Comparison of ENCODE assay signal across 17 cellular contexts in genomic region chr17:63764701-63765100, GRCh38. TPM values are rescaled to one million over a fixed set of nuclear protein-coding genes. Genes with fewer than 3 reads are reported as not detected.
DNase-seq lines count a peak whose midpoint lies in the region; ATAC-seq and TF ChIP-seq lines count a peak whose summit lies in the region.
"Had no signal": no experiment of that assay in that cellular context is flagged by ENCODE, and none has a peak within 500 bp of the region (broad histone marks: within the 10 kb centered on the region; RNA-seq: fewer than 3 reads in every experiment).

No MANE protein-coding gene starts in this region.

- peak overlapping the region; percentile 2 for H3K27ac Mint-ChIP-seq in activated CD8-positive, alpha-beta T cell treated with anti-CD3 and anti-CD28 coated beads for 36 hours
- H3K27ac Mint-ChIP-seq in activated CD8-positive, alpha-beta T cell treated with anti-CD3 and anti-CD28 coated beads, Interleukin-2, amount 10 ng/mL, durations not matched to agents 7 days and 5 days = no peak overlapping the region
- H3K27ac Mint-ChIP-seq: B cell; CD8-positive, alpha-beta T cell had no signal

- POLR2A ChIA-PET in activated CD8-positive, alpha-beta T cell treated with anti-CD3 and anti-CD28 coated beads for 36 hours (lab: Charles Lee) = no interaction called here
- POLR2A ChIA-PET in activated CD8-positive, alpha-beta T cell treated with anti-CD3 and anti-CD28 coated beads, Interleukin-2, amount 10 ng/mL, durations not matched to agents 7 days and 5 days (lab: Charles Lee) = interaction anchor here (4.1 kb wide), 1 partner anchor 9 kb away, joined by 18 read pairs; the partner anchor contains the start of genes CCDC47 and DDX42

- ATAC-seq in activated CD8-positive, alpha-beta T cell treated with anti-CD3 and anti-CD28 coated beads for 36 hours = no peak
- ATAC-seq in activated CD8-positive, alpha-beta T cell treated with anti-CD3 and anti-CD28 coated beads, Interleukin-2, amount 10 ng/mL, durations not matched to agents 7 days and 5 days = no peak
- ATAC-seq: A549 had no signal

- intact Hi-C loops in activated CD8-positive, alpha-beta T cell treated with anti-CD3 and anti-CD28 coated beads for 36 hours (cut with micrococcal nuclease) = no loop called here

- H3K4me1 Mint-ChIP-seq in activated CD8-positive, alpha-beta T cell treated with anti-CD3 and anti-CD28 coated beads for 36 hours (ENCODE audit: low read depth) = peaks cover 35% of the 10 kb centered on the region
- peaks cover 35% of the 10 kb centered on the region for H3K4me1 Mint-ChIP-seq in activated CD8-positive, alpha-beta T cell treated with anti-CD3 and anti-CD28 coated beads, Interleukin-2, amount 10 ng/mL, durations not matched to agents 7 days and 5 days (ENCODE audit: low read depth)

- H3K4me3 Mint-ChIP-seq in activated CD8-positive, alpha-beta T cell treated with anti-CD3 and anti-CD28 coated beads for 36 hours = no peak overlapping the region
- H3K4me3 Mint-ChIP-seq in activated CD8-positive, alpha-beta T cell treated with anti-CD3 and anti-CD28 coated beads, Interleukin-2, amount 10 ng/mL, durations not matched to agents 7 days and 5 days = no peak overlapping the region
- H3K4me3 Mint-ChIP-seq: B cell; CD4-positive, CD25-positive, alpha-beta regulatory T cell; CD8-positive, alpha-beta T cell had no signal

- no peaks in the 10 kb centered on the region for H3K9me3 Mint-ChIP-seq in activated CD8-positive, alpha-beta T cell treated with anti-CD3 and anti-CD28 coated beads for 36 hours
- H3K9me3 Mint-ChIP-seq in activated CD8-positive, alpha-beta T cell treated with anti-CD3 and anti-CD28 coated beads, Interleukin-2, amount 10 ng/mL, durations not matched to agents 7 days and 5 days (ENCODE audit: insufficient read depth) = no peaks in the 10 kb centered on the region
- H3K9me3 Mint-ChIP-seq: CD4-positive, CD25-positive, alpha-beta regulatory T cell; CD8-positive, alpha-beta T cell had no signal

- DNase-seq in activated CD8-positive, alpha-beta T cell treated with anti-CD3 and anti-CD28 coated beads for 36 hours = no peak
- no peak for DNase-seq in activated CD8-positive, alpha-beta T cell treated with anti-CD3 and anti-CD28 coated beads, Interleukin-2, amount 10 ng/mL, durations not matched to agents 7 days and 5 days
- DNase-seq in NCI-H1694 treated with DMSO at 0.1 percent for 48 hours (lab: John Stamatoyannopoulos, UW) (peak; percentile 29), fibroblast of gingiva (ENCODE audit: low read depth) (peak; percentile 17), middle frontal gyrus (ENCODE audit: extremely low spot score, low spot score) (no peak)
- DNase-seq in activated T-cell treated with anti-CD3 and anti-CD28 coated beads, Interleukin-2, amount 50 U/mL, for 1 hour = no peak
- DNase-seq: 8988T; ACHN; Caco-2; CD4-positive, CD25-positive, alpha-beta regulatory T cell; CD8-positive, alpha-beta T cell; DMS153; DND-41; H7; HCEC 1CT had no signal

- no peak for TF ChIP-seq CTCF in activated CD8-positive, alpha-beta T cell treated with anti-CD3 and anti-CD28 coated beads for 36 hours (IDR thresholded peaks at IDR 0.05)

- H3K27me3 Mint-ChIP-seq in activated CD8-positive, alpha-beta T cell treated with anti-CD3 and anti-CD28 coated beads for 36 hours = no peaks in the 10 kb centered on the region
- H3K27me3 Mint-ChIP-seq in activated CD8-positive, alpha-beta T cell treated with anti-CD3 and anti-CD28 coated beads, Interleukin-2, amount 10 ng/mL, durations not matched to agents 7 days and 5 days (ENCODE audit: low read depth) = no peaks in the 10 kb centered on the region
- H3K27me3 Mint-ChIP-seq: B cell; CD4-positive, CD25-positive, alpha-beta regulatory T cell had no signal

- peaks cover 47% of the 10 kb centered on the region for H3K36me3 Mint-ChIP-seq in activated CD8-positive, alpha-beta T cell treated with anti-CD3 and anti-CD28 coated beads for 36 hours (ENCODE audit: low read depth)
- H3K36me3 Mint-ChIP-seq in activated CD8-positive, alpha-beta T cell treated with anti-CD3 and anti-CD28 coated beads, Interleukin-2, amount 10 ng/mL, durations not matched to agents 7 days and 5 days (ENCODE audit: low read depth) = peaks cover 57% of the 10 kb centered on the region

- CTCF ChIA-PET in activated CD8-positive, alpha-beta T cell treated with anti-CD3 and anti-CD28 coated beads for 36 hours (lab: Charles Lee) = interaction anchor here (1.1 to 1.5 kb wide), 4 partner anchors 14 to 101 kb away, joined by 3 to 4 read pairs (median 4); no protein-coding TSS in a partner anchor
- CTCF ChIA-PET in activated CD8-positive, alpha-beta T cell treated with anti-CD3 and anti-CD28 coated beads, Interleukin-2, amount 10 ng/mL, durations not matched to agents 7 days and 5 days (lab: Charles Lee) = interaction anchor here (0.8 to 1.9 kb wide), 4 partner anchors 9 to 70 kb away, joined by 3 to 11 read pairs (median 3); partner anchors contain the start of genes CCDC47 and DDX42

RNA-seq across cellular contexts. Expression of gene CCDC47, which starts 8.7 kb away (rescaled TPM):
- 10 to 100 TPM; 63.0 to 64.4 TPM for total RNA-seq in activated CD8-positive, alpha-beta T cell treated with anti-CD3 and anti-CD28 coated beads for 36 hours
- total RNA-seq in activated CD8-positive, alpha-beta T cell treated with anti-CD3 and anti-CD28 coated beads, Interleukin-2, amount 10 ng/mL, durations not matched to agents 7 days and 5 days = 10 to 100 TPM; 59.4 to 61.1 TPM

RNA-seq across cellular contexts. Expression of gene DDX42, which starts 9.3 kb away (rescaled TPM):
- 10 to 100 TPM; 91.9 to 96.0 TPM for total RNA-seq in activated CD8-positive, alpha-beta T cell treated with anti-CD3 and anti-CD28 coated beads for 36 hours
- 100 to 1,000 TPM; 106 to 116 TPM for total RNA-seq in activated CD8-positive, alpha-beta T cell treated with anti-CD3 and anti-CD28 coated beads, Interleukin-2, amount 10 ng/mL, durations not matched to agents 7 days and 5 days

RNA-seq across cellular contexts. Expression of gene STRADA, which starts 23.1 kb away (rescaled TPM):
- 10 to 100 TPM; 44.8 to 48.8 TPM for total RNA-seq in activated CD8-positive, alpha-beta T cell treated with anti-CD3 and anti-CD28 coated beads for 36 hours
- total RNA-seq in activated CD8-positive, alpha-beta T cell treated with anti-CD3 and anti-CD28 coated beads, Interleukin-2, amount 10 ng/mL, durations not matched to agents 7 days and 5 days = 10 to 100 TPM; 46.0 to 49.9 TPM

Comparison
In these comparisons a context has a peak if more than half of its experiments do, and no peak if none do; other contexts are left out.
1. DNase-seq: peak in NCI-H1694 treated with DMSO at 0.1 percent for 48 hours (single experiment) and fibroblast of gingiva (single experiment); none in activated CD8-positive, alpha-beta T cell treated with anti-CD3 and anti-CD28 coated beads for 36 hours (single experiment), activated CD8-positive, alpha-beta T cell treated with anti-CD3 and anti-CD28 coated beads, Interleukin-2, amount 10 ng/mL, durations not matched to agents 7 days and 5 days (single experiment), middle frontal gyrus (single experiment) and activated T-cell treated with anti-CD3 and anti-CD28 coated beads, Interleukin-2, amount 50 U/mL, for 1 hour (single experiment).